9 cellular contexts compared by ENCODE assay signal in genomic region chr16:11361751-11362742, GRCh38. TPM values are rescaled to one million over a fixed set of nuclear protein-coding genes. Genes with fewer than 3 reads are reported as not detected.
DNase-seq lines count a peak whose midpoint lies in the region; ATAC-seq and TF ChIP-seq lines count a peak whose summit lies in the region.
"Had no signal": no experiment of that assay in that cellular context is flagged by ENCODE, and none has a peak within 500 bp of the region (broad histone marks: within the 10 kb centered on the region; RNA-seq: fewer than 3 reads in every experiment).

No MANE protein-coding gene starts in this region.

- intact Hi-C loops in dendritic cell treated with granulocyte-macrophage colony-stimulating factor and Interleukin-4, amounts not matched to agents 40 ng/mL and 50 ng/mL, for 4 days (cut with micrococcal nuclease) = loop anchor here (1.0 to 5.0 kb wide), 3 partner anchors 8 to 180 kb away; partner anchors contain the start of gene SOCS1
- intact Hi-C loops in aorta (cut with DNase I) = no loop called here

- DNase-seq in AML-193 (lab: John Stamatoyannopoulos, UW) = peak; percentile 49 to 53
- DNase-seq in NOMO-1 (lab: John Stamatoyannopoulos, UW; ENCODE audit: unreplicated experiment in 2 of 2) = peak; percentile 65 to 70
- no peak for DNase-seq in progenitor cell of endocrine pancreas (ENCODE audit: low spot score, unreplicated experiment)
- DNase-seq in aorta = no peak
- DNase-seq in NCI-H1436 (lab: John Stamatoyannopoulos, UW) = no peak

- H3K9me3 ChIP-seq in aorta (ENCODE audit: control insufficient read depth, low read length) = no peaks in the 10 kb centered on the region

- ATAC-seq in GM21360 (IDR thresholded peaks at IDR 0.05; ENCODE audit: unreplicated experiment) (peak; percentile 39), HG03565 (IDR thresholded peaks at IDR 0.05; ENCODE audit: unreplicated experiment) (no peak), aorta (ENCODE audit: low FRiP score) (no peak)

- H3K4me1 Mint-ChIP-seq in dendritic cell treated with granulocyte-macrophage colony-stimulating factor and Interleukin-4, amounts not matched to agents 40 ng/mL and 50 ng/mL, for 4 days (ENCODE audit: low read depth) = peaks cover 97% of the 10 kb centered on the region
- H3K4me1 Mint-ChIP-seq in progenitor cell of endocrine pancreas (ENCODE audit: low read depth) = peaks cover 39% of the 10 kb centered on the region

- H3K27ac Mint-ChIP-seq in dendritic cell treated with granulocyte-macrophage colony-stimulating factor and Interleukin-4, amounts not matched to agents 40 ng/mL and 50 ng/mL, for 4 days = peak overlapping the region; percentile 98
- no peak overlapping the region for H3K27ac Mint-ChIP-seq in progenitor cell of endocrine pancreas

- H3K4me3 Mint-ChIP-seq in dendritic cell treated with granulocyte-macrophage colony-stimulating factor and Interleukin-4, amounts not matched to agents 40 ng/mL and 50 ng/mL, for 4 days = peak overlapping the region; percentile 74
- H3K4me3 Mint-ChIP-seq in progenitor cell of endocrine pancreas (ENCODE audit: low read depth) = no peak overlapping the region

- no peaks in the 10 kb centered on the region for H3K9me3 Mint-ChIP-seq in dendritic cell treated with granulocyte-macrophage colony-stimulating factor and Interleukin-4, amounts not matched to agents 40 ng/mL and 50 ng/mL, for 4 days
- no peaks in the 10 kb centered on the region for H3K9me3 Mint-ChIP-seq in progenitor cell of endocrine pancreas (ENCODE audit: low read depth)

- no peak for TF ChIP-seq CTCF in progenitor cell of endocrine pancreas (IDR thresholded peaks at IDR 0.05; ENCODE audit: unreplicated experiment)

- no peak overlapping the region for H3K4me3 ChIP-seq in aorta (ENCODE audit: low read length in 2 of 2)
- H3K4me3 ChIP-seq: lung had no signal

- H3K4me1 ChIP-seq in aorta (ENCODE audit: control insufficient read depth in 1 of 2, insufficient read depth in 2 of 2, low read length in 2 of 2) = peaks cover 0 to 4% of the 10 kb centered on the region in 2 donors

- H3K27me3 Mint-ChIP-seq in dendritic cell treated with granulocyte-macrophage colony-stimulating factor and Interleukin-4, amounts not matched to agents 40 ng/mL and 50 ng/mL, for 4 days = peaks cover 36% of the 10 kb centered on the region
- H3K27me3 Mint-ChIP-seq in progenitor cell of endocrine pancreas = no peaks in the 10 kb centered on the region

- no peaks in the 10 kb centered on the region for H3K27me3 ChIP-seq in aorta (ENCODE audit: control insufficient read depth in 1 of 2, insufficient read depth in 2 of 2, low read length in 1 of 2)

- WGBS in aorta, 2 donors = 81% methylated on average over 17 of the region's 17 CpGs

- H3K27ac ChIP-seq in aorta (ENCODE audit: low read depth in 1 of 2, low read length in 2 of 2) = no peak overlapping the region

- H3K36me3 ChIP-seq in aorta (ENCODE audit: control insufficient read depth in 1 of 2, insufficient read depth in 2 of 2, low read length in 1 of 2) = no peaks in the 10 kb centered on the region

- H3K36me3 Mint-ChIP-seq in dendritic cell treated with granulocyte-macrophage colony-stimulating factor and Interleukin-4, amounts not matched to agents 40 ng/mL and 50 ng/mL, for 4 days (ENCODE audit: low read depth) = peaks cover 6% of the 10 kb centered on the region
- H3K36me3 Mint-ChIP-seq in progenitor cell of endocrine pancreas (ENCODE audit: insufficient read depth) = no peaks in the 10 kb centered on the region

RNA-seq across cellular contexts. Expression of gene RMI2, which starts 16.8 kb away (rescaled TPM):
- total RNA-seq in progenitor cell of endocrine pancreas (32.5 and 33.6 TPM in 2 replicates), aorta (1 to 10 TPM in 1 of 2 donors, under 1 TPM in 1; 0.81 to 1.7 TPM)
- polyA plus RNA-seq in aorta = under 1 TPM in 1 of 2 donors, not detected in 1; 0.61 TPM

Comparison
In these comparisons a context has a peak if more than half of its experiments do, and no peak if none do; other contexts are left out.
1. DNase-seq: peak in AML-193 (2 of 2) and NOMO-1 (2 of 2); none in progenitor cell of endocrine pancreas (single experiment), aorta (0 of 2) and NCI-H1436 (single experiment).
2. RNA of gene RMI2, which starts 16.8 kb away (total RNA-seq): 32.5 to 33.6 TPM in progenitor cell of endocrine pancreas; 0.81 to 1.7 TPM in aorta; every median in the first group is over 10 times any median in the second.